ENCODE assay signal across 8 cellular contexts in genomic region chr12:6532051-6532926, GRCh38. TPM values are rescaled to one million over a fixed set of nuclear protein-coding genes. Genes with fewer than 3 reads are reported as not detected.
DNase-seq lines count a peak whose midpoint lies in the region; ATAC-seq and TF ChIP-seq lines count a peak whose summit lies in the region.

No MANE protein-coding gene starts in this region.

- BruUV-seq in HCT116 (replicated peaks; lab: Mats Ljungman, UMichigan): no TSS peak

- POLR2A ChIA-PET in HCT116 (lab: Charles Lee): interaction anchor here (0.8 to 1.3 kb wide), 5 partner anchors 8 to 196 kb away, joined by 3 to 5 read pairs (median 4); partner anchors contain the start of genes MRPL51 and VAMP1

- no peak overlapping the region for H2AFZ ChIP-seq in HCT116 (ENCODE audit: low read depth, low read length, poor library complexity, severe bottlenecking)

- H3K27ac Mint-ChIP-seq in CD4-positive, CD25-positive, alpha-beta regulatory T cell: peak overlapping the region; percentile 87 to 98 (median 96)
- peak overlapping the region; percentile 99 for H3K27ac Mint-ChIP-seq in activated CD8-positive, alpha-beta memory T cell treated with anti-CD3 and anti-CD28 coated beads, Interleukin-2, amount 10 ng/mL, durations not matched to agents 7 days and 5 days

- peaks cover 14% of the 10 kb centered on the region for H3K27me3 Mint-ChIP-seq in CD4-positive, CD25-positive, alpha-beta regulatory T cell
- H3K27me3 Mint-ChIP-seq in activated CD8-positive, alpha-beta memory T cell treated with anti-CD3 and anti-CD28 coated beads, Interleukin-2, amount 10 ng/mL, durations not matched to agents 7 days and 5 days: no peaks in the 10 kb centered on the region

- H3K79me2 ChIP-seq in HCT116 (ENCODE audit: insufficient read depth, low read length): peaks cover 51% of the 10 kb centered on the region

- no peaks in the 10 kb centered on the region for H3K27me3 ChIP-seq in CD4-positive, CD25-positive, alpha-beta regulatory T cell (ENCODE audit: control insufficient read depth, insufficient read depth, low read length)
- H3K27me3 ChIP-seq in HCT116 (ENCODE audit: insufficient read depth, low read length) (no peaks in the 10 kb centered on the region), endocrine pancreas (ENCODE audit: control insufficient read depth, insufficient read depth, low read length) (no peaks in the 10 kb centered on the region)

- no peaks in the 10 kb centered on the region for H3K9me2 ChIP-seq in HCT116 (ENCODE audit: insufficient read depth)

- DNase-seq in CD4-positive, CD25-positive, alpha-beta regulatory T cell: peak; percentile 83 to 91 (median 83)
- DNase-seq in HCT116 (ENCODE audit: low read depth, low spot score) (peak; percentile 85), NOMO-1 treated with dmso at 0.1 percent for 144 hours (lab: John Stamatoyannopoulos, UW; ENCODE audit: unreplicated experiment) (peak; percentile 76), midbrain (lab: John Stamatoyannopoulos, UW) (peak; percentile 70)
- DNase-seq in activated CD8-positive, alpha-beta memory T cell treated with anti-CD3 and anti-CD28 coated beads, Interleukin-2, amount 10 ng/mL, durations not matched to agents 7 days and 5 days: peak; percentile 97
- peak; percentile 61 for DNase-seq in stimulated activated CD8-positive, alpha-beta memory T cell treated with anti-CD3 and anti-CD28 coated beads, Interleukin-15, amount 100 ng/mL, for 24 hours (ENCODE audit: low read depth)

- peak; percentile 64 to 73 for ATAC-seq in CD4-positive, CD25-positive, alpha-beta regulatory T cell (ENCODE audit: low read depth in 2 of 2)
- ATAC-seq in HCT116 (peak; percentile 47), GM21515 (IDR thresholded peaks at IDR 0.05; ENCODE audit: unreplicated experiment) (no peak)
- ATAC-seq in activated CD8-positive, alpha-beta memory T cell treated with anti-CD3 and anti-CD28 coated beads, Interleukin-2, amount 10 ng/mL, durations not matched to agents 7 days and 5 days: peak; percentile 62

- TF ChIP-seq RAD21 in HCT116 (IDR thresholded peaks at IDR 0.05; ENCODE audit: low read depth): no peak

- peak overlapping the region; percentile 97 for H3K4me2 ChIP-seq in HCT116 (ENCODE audit: low read length)

- H3K4me1 ChIP-seq in CD4-positive, CD25-positive, alpha-beta regulatory T cell (ENCODE audit: control insufficient read depth, insufficient read depth, low read length, poor library complexity, severe bottlenecking): peaks cover 48% of the 10 kb centered on the region
- peaks cover 15 to 51% of the 10 kb centered on the region in 2 experiments for H3K4me1 ChIP-seq in HCT116 (ENCODE audit: control insufficient read depth in 1 of 2, insufficient read depth in 2 of 2, low read length in 2 of 2)
- H3K4me1 ChIP-seq in endocrine pancreas (ENCODE audit: control insufficient read depth, insufficient read depth, low read length): no peaks in the 10 kb centered on the region

- H3K9me3 ChIP-seq in CD4-positive, CD25-positive, alpha-beta regulatory T cell (ENCODE audit: control insufficient read depth in 2 of 2, low read length in 2 of 2): no peaks in the 10 kb centered on the region
- H3K9me3 ChIP-seq in HCT116 (ENCODE audit: control insufficient read depth in 1 of 2, insufficient read depth in 1 of 2, low read depth in 1 of 2, low read length in 2 of 2) (no peaks in the 10 kb centered on the region), endocrine pancreas (ENCODE audit: control insufficient read depth, low read length) (no peaks in the 10 kb centered on the region)

- peak overlapping the region; percentile 94 for H3K27ac ChIP-seq in CD4-positive, CD25-positive, alpha-beta regulatory T cell (ENCODE audit: insufficient read depth, low read length, poor library complexity, severe bottlenecking)
- peak overlapping the region; percentile 99 for H3K27ac ChIP-seq in HCT116 (ENCODE audit: low read depth, low read length)

- no peaks in the 10 kb centered on the region for H3K9me3 Mint-ChIP-seq in CD4-positive, CD25-positive, alpha-beta regulatory T cell
- no peaks in the 10 kb centered on the region for H3K9me3 Mint-ChIP-seq in activated CD8-positive, alpha-beta memory T cell treated with anti-CD3 and anti-CD28 coated beads, Interleukin-2, amount 10 ng/mL, durations not matched to agents 7 days and 5 days (ENCODE audit: low read depth)

- intact Hi-C loops in HCT116 (cut with micrococcal nuclease): loop anchor here (2.0 to 10.0 kb wide), 2 partner anchors 37 to 197 kb away; partner anchors contain the start of gene NCAPD2

- H3K36me3 ChIP-seq in CD4-positive, CD25-positive, alpha-beta regulatory T cell (ENCODE audit: control insufficient read depth, insufficient read depth, low read length): peaks cover 50% of the 10 kb centered on the region
- H3K36me3 ChIP-seq in HCT116 (ENCODE audit: control insufficient read depth in 1 of 2, insufficient read depth in 2 of 2, low read length in 2 of 2) (peaks cover 41 to 76% of the 10 kb centered on the region in 2 experiments), endocrine pancreas (ENCODE audit: control insufficient read depth, insufficient read depth, low read length) (no peaks in the 10 kb centered on the region)

- H3K9ac ChIP-seq in HCT116 (ENCODE audit: low read length) (peak overlapping the region; percentile 98), endocrine pancreas (ENCODE audit: control insufficient read depth, insufficient read depth, low read length) (peak overlapping the region; percentile 23)

- H3K4me3 ChIP-seq in CD4-positive, CD25-positive, alpha-beta regulatory T cell (ENCODE audit: low read depth, low read length): peak overlapping the region; percentile 18
- H3K4me3 ChIP-seq in HCT116 (replicated peaks in 1 of 2; ENCODE audit: low read depth in 1 of 2, low read length in 2 of 2): peak overlapping the region; percentile 96 to 98
- H3K4me3 ChIP-seq in endocrine pancreas (ENCODE audit: control insufficient read depth, insufficient read depth, low read length): no peak overlapping the region

- RAD21 ChIA-PET in HCT116 (lab: Charles Lee; ENCODE audit: low non-redundant PET in 1 of 2, low total read pairs in 2 of 2, uncharacterized antibody in 2 of 2, unreplicated experiment in 2 of 2): interaction anchor here (0.5 to 0.6 kb wide), 2 partner anchors 103 to 175 kb away, joined by 3 read pairs; partner anchors contain the start of gene LPAR5 (in 1 of the 2)

- TF ChIP-seq POLR2A in HCT116 (IDR thresholded peaks at IDR 0.05; ENCODE audit: borderline replicate concordance, extremely low read depth, insufficient read depth, insufficient read length): no peak

- TF ChIP-seq CTCF in HCT116 (IDR thresholded peaks at IDR 0.05 in 2 of 3, conservative IDR thresholded peaks at IDR 0.05 in 1 of 3; ENCODE audit: borderline replicate concordance in 1 of 3, insufficient read depth in 1 of 3, low read depth in 2 of 3, low read length in 2 of 3): no peak

- peak overlapping the region; percentile 87 to 94 (median 90) for H3K4me3 Mint-ChIP-seq in CD4-positive, CD25-positive, alpha-beta regulatory T cell
- peak overlapping the region; percentile 92 for H3K4me3 Mint-ChIP-seq in activated CD8-positive, alpha-beta memory T cell treated with anti-CD3 and anti-CD28 coated beads, Interleukin-2, amount 10 ng/mL, durations not matched to agents 7 days and 5 days

- peaks cover 18% of the 10 kb centered on the region; the same call in 1 of the 2 replicates for H4K20me1 ChIP-seq in HCT116 (ENCODE audit: insufficient read depth)

- CTCF ChIA-PET in HCT116 (lab: Charles Lee): interaction anchor here (1.0 kb wide), 1 partner anchor 152 kb away, joined by 3 read pairs; no protein-coding TSS in a partner anchor
- CTCF ChIA-PET in activated CD8-positive, alpha-beta memory T cell treated with anti-CD3 and anti-CD28 coated beads, Interleukin-2, amount 10 ng/mL, durations not matched to agents 7 days and 5 days (lab: Charles Lee): interaction anchor here (0.6 to 1.8 kb wide), 20 partner anchors 21 to 322 kb away, joined by 3 to 11 read pairs (median 4); partner anchors contain the start of genes MRPL51, NOP2, PTMS and VAMP1

- peaks cover 6 to 44% (median 22%) of the 10 kb centered on the region in 4 donors for H3K4me1 Mint-ChIP-seq in CD4-positive, CD25-positive, alpha-beta regulatory T cell
- peaks cover 38% of the 10 kb centered on the region for H3K4me1 Mint-ChIP-seq in activated CD8-positive, alpha-beta memory T cell treated with anti-CD3 and anti-CD28 coated beads, Interleukin-2, amount 10 ng/mL, durations not matched to agents 7 days and 5 days

- H3K36me3 Mint-ChIP-seq in CD4-positive, CD25-positive, alpha-beta regulatory T cell: peaks cover 24% of the 10 kb centered on the region
- H3K36me3 Mint-ChIP-seq in activated CD8-positive, alpha-beta memory T cell treated with anti-CD3 and anti-CD28 coated beads, Interleukin-2, amount 10 ng/mL, durations not matched to agents 7 days and 5 days: peaks cover 79% of the 10 kb centered on the region

RNA-seq across cellular contexts. Expression of gene GAPDH, which starts 2.0 kb away (rescaled TPM):
- total RNA-seq in CD4-positive, CD25-positive, alpha-beta regulatory T cell: 669 TPM
- polyA plus RNA-seq in CD4-positive, CD25-positive, alpha-beta regulatory T cell: 1,000 to 10,000 TPM; 1,962 to 2,973 (median 2,405) TPM
- total RNA-seq in HCT116 (2021; ENCODE audit: unreplicated experiment): 5,901 TPM
- 15,831 and 17,614 TPM in 2 replicates for polyA plus RNA-seq in HCT116 (2012)
- 1,000 to 10,000 TPM; 5,133 to 5,396 TPM for total RNA-seq in activated CD8-positive, alpha-beta memory T cell treated with anti-CD3 and anti-CD28 coated beads, Interleukin-2, amount 10 ng/mL, durations not matched to agents 7 days and 5 days

RNA-seq across cellular contexts. Expression of gene IFFO1, which starts 23.6 kb away (rescaled TPM):
- 46.6 TPM for total RNA-seq in CD4-positive, CD25-positive, alpha-beta regulatory T cell
- 10 to 100 TPM in 1 of 4 donors, 1 to 10 TPM in 3; 5.6 to 10.4 (median 8.3) TPM for polyA plus RNA-seq in CD4-positive, CD25-positive, alpha-beta regulatory T cell
- total RNA-seq in HCT116 (2021; ENCODE audit: unreplicated experiment): 0.34 TPM
- polyA plus RNA-seq in HCT116 (2012): 0.14 and 0.17 TPM in 2 replicates
- total RNA-seq in activated CD8-positive, alpha-beta memory T cell treated with anti-CD3 and anti-CD28 coated beads, Interleukin-2, amount 10 ng/mL, durations not matched to agents 7 days and 5 days: 10 to 100 TPM; 29.3 to 30.0 TPM

RNA-seq across cellular contexts. Expression of gene NOP2, which starts 35.8 kb away (rescaled TPM):
- 77.5 TPM for total RNA-seq in CD4-positive, CD25-positive, alpha-beta regulatory T cell
- polyA plus RNA-seq in CD4-positive, CD25-positive, alpha-beta regulatory T cell: 10 to 100 TPM; 13.2 to 34.0 (median 22.5) TPM
- 108 TPM for total RNA-seq in HCT116 (2021; ENCODE audit: unreplicated experiment)
- 72.5 and 78.0 TPM in 2 replicates for polyA plus RNA-seq in HCT116 (2012)
- 100 to 1,000 TPM in 1 of 2 experiments, 10 to 100 TPM in 1; 76.7 to 117 TPM for total RNA-seq in activated CD8-positive, alpha-beta memory T cell treated with anti-CD3 and anti-CD28 coated beads, Interleukin-2, amount 10 ng/mL, durations not matched to agents 7 days and 5 days

RNA-seq across cellular contexts. Expression of gene NCAPD2, which starts 38.4 kb away (rescaled TPM):
- total RNA-seq in CD4-positive, CD25-positive, alpha-beta regulatory T cell: 32.8 TPM
- 10 to 100 TPM; 21.5 to 29.1 (median 26.3) TPM for polyA plus RNA-seq in CD4-positive, CD25-positive, alpha-beta regulatory T cell
- total RNA-seq in HCT116 (2021; ENCODE audit: unreplicated experiment): 177 TPM
- 145 and 172 TPM in 2 replicates for polyA plus RNA-seq in HCT116 (2012)
- total RNA-seq in activated CD8-positive, alpha-beta memory T cell treated with anti-CD3 and anti-CD28 coated beads, Interleukin-2, amount 10 ng/mL, durations not matched to agents 7 days and 5 days: 100 to 1,000 TPM; 173 to 200 TPM

RNA-seq across cellular contexts. Expression of gene MRPL51, which starts 39.2 kb away (rescaled TPM):
- 40.5 TPM for total RNA-seq in CD4-positive, CD25-positive, alpha-beta regulatory T cell
- polyA plus RNA-seq in CD4-positive, CD25-positive, alpha-beta regulatory T cell: 100 to 1,000 TPM; 243 to 372 (median 253) TPM
- total RNA-seq in HCT116 (2021; ENCODE audit: unreplicated experiment): 265 TPM
- polyA plus RNA-seq in HCT116 (2012): 104 and 152 TPM in 2 replicates
- total RNA-seq in activated CD8-positive, alpha-beta memory T cell treated with anti-CD3 and anti-CD28 coated beads, Interleukin-2, amount 10 ng/mL, durations not matched to agents 7 days and 5 days: 100 to 1,000 TPM; 191 to 271 TPM

Comparison
In these comparisons a context has a peak if more than half of its experiments do, and no peak if none do; other contexts are left out.
1. RNA of gene IFFO1, which starts 23.6 kb away (total RNA-seq): 46.6 TPM in CD4-positive, CD25-positive, alpha-beta regulatory T cell (single experiment) and 29.3 to 30.0 TPM in activated CD8-positive, alpha-beta memory T cell treated with anti-CD3 and anti-CD28 coated beads, Interleukin-2, amount 10 ng/mL, durations not matched to agents 7 days and 5 days; 0.34 TPM in HCT116 (single experiment); every median in the first group is over 10 times any median in the second.
2. Peak in every context shown above with its lines, with median percentiles within 50 percentile points of each other: DNase-seq.